ENCODE assay signal across 18 cellular contexts in genomic region chr7:132733860-132734259, GRCh38.
DNase-seq lines count a peak whose midpoint lies in the region; ATAC-seq and TF ChIP-seq lines count a peak whose summit lies in the region.
"Had no signal": no experiment of that assay in that cellular context is flagged by ENCODE, and none has a peak within 500 bp of the region (broad histone marks: within the 10 kb centered on the region; RNA-seq: fewer than 3 reads in every experiment).

No MANE protein-coding gene starts in this region.

- TF ChIP-seq CTCF in WTC11 (IDR thresholded peaks at IDR 0.05) (no peak), osteoblast (IDR thresholded peaks at IDR 0.05; ENCODE audit: extremely low read depth, low read depth, low read length) (no peak), suprapubic skin (IDR thresholded peaks at IDR 0.05) (no peak)

- no peaks in the 10 kb centered on the region for H3K79me2 ChIP-seq in osteoblast (ENCODE audit: insufficient read depth, low read length)

- no peaks in the 10 kb centered on the region for H4K20me1 ChIP-seq in osteoblast (ENCODE audit: insufficient read depth, low read length)

- H3K9me3 ChIP-seq in ES-I3 (ENCODE audit: control insufficient read depth, insufficient read depth, low read length) (no peaks in the 10 kb centered on the region), osteoblast (ENCODE audit: low read depth, low read length) (no peaks in the 10 kb centered on the region), suprapubic skin (no peaks in the 10 kb centered on the region)

- no peak overlapping the region for H3K27ac ChIP-seq in osteoblast (ENCODE audit: low read depth, low read length)
- no peak overlapping the region for H3K27ac ChIP-seq in suprapubic skin
- H3K27ac ChIP-seq: GM23248 had no signal

- H3K27ac Mint-ChIP-seq in WTC11: no peak overlapping the region
- H3K27ac Mint-ChIP-seq: CD4-positive, alpha-beta memory T cell had no signal

- H3K4me1 ChIP-seq in ES-I3 (ENCODE audit: insufficient read depth, low read length) (no peaks in the 10 kb centered on the region), osteoblast (ENCODE audit: insufficient read depth, low read length) (peaks cover 14% of the 10 kb centered on the region), suprapubic skin (no peaks in the 10 kb centered on the region)

- H3K27me3 Mint-ChIP-seq in WTC11 (ENCODE audit: low read depth): no peaks in the 10 kb centered on the region; the same call in 1 of the 2 replicates

- peak; percentile 8 for DNase-seq in ELF-1 (ENCODE audit: low read depth, low spot score)
- DNase-seq in WTC11 (ENCODE audit: low spot score): no peak
- peak; percentile 63 for DNase-seq in osteoblast (ENCODE audit: insufficient read length, low spot score, missing footprints)
- no peak for DNase-seq in suprapubic skin (ENCODE audit: low spot score in 2 of 2)
- DNase-seq: C1 segment of cervical spinal cord; Calu3; CD4-positive, alpha-beta memory T cell; COR-L47; DMS53; DMS79 treated with DMSO at 0.1 percent for 48 hours; GDM1; GM23248; H7; HCEC 1CT had no signal

- 85% methylated on average over 9 of the region's 9 CpGs for WGBS in suprapubic skin

- TF ChIP-seq POLR2A in suprapubic skin (IDR thresholded peaks at IDR 0.05): no peak

- H3K9me3 Mint-ChIP-seq in WTC11: no peaks in the 10 kb centered on the region

- no peak overlapping the region for H2AFZ ChIP-seq in osteoblast (ENCODE audit: low read length)
- H2AFZ ChIP-seq: GM23248 had no signal

- H3K4me2 ChIP-seq in osteoblast (ENCODE audit: insufficient read depth, low read length): no peak overlapping the region

- H3K36me3 ChIP-seq in ES-I3 (ENCODE audit: insufficient read depth, low read length) (no peaks in the 10 kb centered on the region), osteoblast (ENCODE audit: insufficient read depth, low read length) (no peaks in the 10 kb centered on the region), suprapubic skin (no peaks in the 10 kb centered on the region)

- no peak overlapping the region for H3K4me3 ChIP-seq in osteoblast (ENCODE audit: insufficient read depth, low read length)
- H3K4me3 ChIP-seq in suprapubic skin: no peak overlapping the region
- H3K4me3 ChIP-seq: GM12878, GM23248 had no signal

- peak; percentile 56 for ATAC-seq in WTC11
- ATAC-seq in GM19467 (IDR thresholded peaks at IDR 0.05; ENCODE audit: unreplicated experiment): no peak
- no peak for ATAC-seq in GM19023 (IDR thresholded peaks at IDR 0.05; ENCODE audit: unreplicated experiment)
- ATAC-seq: GM12878 had no signal

- POLR2A ChIA-PET in WTC11 (lab: Charles Lee): no interaction called here

- H3K27me3 ChIP-seq in osteoblast (ENCODE audit: insufficient read depth, low read length) (no peaks in the 10 kb centered on the region), suprapubic skin (peaks cover 4% of the 10 kb centered on the region)

- no peaks in the 10 kb centered on the region for H3K4me1 Mint-ChIP-seq in WTC11

- CTCF ChIA-PET in WTC11 (lab: Charles Lee): no interaction called here

- H3K9ac ChIP-seq in ES-I3 (ENCODE audit: low read depth, low read length): peak overlapping the region; percentile 11; the same call in 1 of the 2 replicates
- H3K9ac ChIP-seq: GM23248 had no signal

- H3K4me3 Mint-ChIP-seq in WTC11: no peak overlapping the region

- no peaks in the 10 kb centered on the region for H3K36me3 Mint-ChIP-seq in WTC11
- H3K36me3 Mint-ChIP-seq: CD4-positive, alpha-beta memory T cell had no signal

- no peak for TF ChIP-seq EP300 in suprapubic skin (IDR thresholded peaks at IDR 0.05)

TF ChIP-seq in WTC11, 78 proteins besides CTCF, POLR2A, EP300 and RAD21:
- TF ChIP-seq SOX15 (CRISPR knock-in tag; IDR thresholded peaks at IDR 0.05): no peak
- TF ChIP-seq, protein P1, sequence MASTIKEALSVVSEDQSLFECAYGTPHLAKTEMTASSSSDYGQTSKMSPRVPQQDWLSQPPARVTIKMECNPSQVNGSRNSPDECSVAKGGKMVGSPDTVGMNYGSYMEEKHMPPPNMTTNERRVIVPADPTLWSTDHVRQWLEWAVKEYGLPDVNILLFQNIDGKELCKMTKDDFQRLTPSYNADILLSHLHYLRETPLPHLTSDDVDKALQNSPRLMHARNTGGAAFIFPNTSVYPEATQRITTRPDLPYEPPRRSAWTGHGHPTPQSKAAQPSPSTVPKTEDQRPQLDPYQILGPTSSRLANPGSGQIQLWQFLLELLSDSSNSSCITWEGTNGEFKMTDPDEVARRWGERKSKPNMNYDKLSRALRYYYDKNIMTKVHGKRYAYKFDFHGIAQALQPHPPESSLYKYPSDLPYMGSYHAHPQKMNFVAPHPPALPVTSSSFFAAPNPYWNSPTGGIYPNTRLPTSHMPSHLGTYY (CRISPR knock-in tag; IDR thresholded peaks at IDR 0.05): no peak
- TF ChIP-seq, protein P2, sequence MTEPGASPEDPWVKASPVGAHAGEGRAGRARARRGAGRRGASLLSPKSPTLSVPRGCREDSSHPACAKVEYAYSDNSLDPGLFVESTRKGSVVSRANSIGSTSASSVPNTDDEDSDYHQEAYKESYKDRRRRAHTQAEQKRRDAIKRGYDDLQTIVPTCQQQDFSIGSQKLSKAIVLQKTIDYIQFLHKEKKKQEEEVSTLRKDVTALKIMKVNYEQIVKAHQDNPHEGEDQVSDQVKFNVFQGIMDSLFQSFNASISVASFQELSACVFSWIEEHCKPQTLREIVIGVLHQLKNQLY (CRISPR knock-in tag; IDR thresholded peaks at IDR 0.05): no peak
- no peak for TF ChIP-seq ARID4B (CRISPR knock-in tag; IDR thresholded peaks at IDR 0.05; ENCODE audit: borderline replicate concordance)
- no peak for TF ChIP-seq ZNF416 (CRISPR knock-in tag; IDR thresholded peaks at IDR 0.05)
- TF ChIP-seq, protein P3, sequence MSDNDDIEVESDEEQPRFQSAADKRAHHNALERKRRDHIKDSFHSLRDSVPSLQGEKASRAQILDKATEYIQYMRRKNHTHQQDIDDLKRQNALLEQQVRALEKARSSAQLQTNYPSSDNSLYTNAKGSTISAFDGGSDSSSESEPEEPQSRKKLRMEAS (CRISPR knock-in tag; IDR thresholded peaks at IDR 0.05): no peak
- no peak for TF ChIP-seq E2F5 (CRISPR knock-in tag; IDR thresholded peaks at IDR 0.05)
- TF ChIP-seq ZNF396 (CRISPR knock-in tag; IDR thresholded peaks at IDR 0.05; ENCODE audit: borderline replicate concordance): no peak
- no peak for TF ChIP-seq SMAD3 (CRISPR knock-in tag; IDR thresholded peaks at IDR 0.05; ENCODE audit: borderline replicate concordance)
- TF ChIP-seq JUN (CRISPR knock-in tag; IDR thresholded peaks at IDR 0.05): no peak
- no peak for TF ChIP-seq ZNF263 (CRISPR knock-in tag; IDR thresholded peaks at IDR 0.05; ENCODE audit: low read depth)

Comparison
In these comparisons a context has a peak if more than half of its experiments do, and no peak if none do; other contexts are left out.
1. DNase-seq: peak in ELF-1 (single experiment) and osteoblast (single experiment); none in WTC11 (single experiment) and suprapubic skin (0 of 2).